ENCODE assay signal across 8 cellular contexts in the genomic region with DNA sequence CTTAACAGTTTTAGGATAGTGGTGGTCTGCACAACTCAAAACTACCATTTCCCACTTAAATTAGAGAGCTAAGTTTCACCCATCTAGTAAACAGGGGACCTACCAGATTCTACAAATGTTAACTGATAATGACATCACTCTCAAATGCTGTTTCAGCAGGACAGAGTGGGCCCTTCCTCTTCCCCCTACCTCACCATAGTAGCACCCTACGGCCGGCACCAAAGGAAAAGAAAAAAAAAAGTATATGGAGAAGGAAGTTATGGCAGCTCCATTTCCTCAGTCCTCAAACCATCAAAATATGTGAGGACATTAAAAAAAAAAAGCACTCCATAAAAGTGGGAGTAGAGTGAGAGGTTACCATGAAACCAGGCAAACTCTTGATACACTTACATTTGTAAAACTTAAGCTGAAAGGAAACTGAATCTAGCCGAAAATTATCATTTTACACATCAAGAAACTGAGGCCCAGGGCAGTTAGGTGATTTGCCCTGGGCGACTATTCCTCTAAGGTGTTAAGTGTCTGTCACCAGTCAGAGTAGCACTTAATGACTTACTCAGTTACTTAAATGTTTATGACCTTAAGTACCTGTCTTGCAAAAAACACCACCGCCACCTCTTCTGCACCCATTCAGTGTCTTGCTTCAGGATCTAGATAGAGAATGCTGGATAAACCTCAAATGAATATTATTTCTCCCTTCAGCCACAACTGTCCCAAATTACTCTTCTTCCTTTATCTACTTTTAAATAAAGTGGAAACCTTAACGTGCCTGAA. TPM values are rescaled to one million over a fixed set of nuclear protein-coding genes. Genes with fewer than 3 reads are reported as not detected.
DNase-seq lines count a peak whose midpoint lies in the region; ATAC-seq and TF ChIP-seq lines count a peak whose summit lies in the region.

No MANE protein-coding gene starts in this region.

- H3K27me3 ChIP-seq in MG63 (no peaks in the 10 kb centered on the region), brain microvascular endothelial cell (replicated peaks) (no peaks in the 10 kb centered on the region), mesendoderm (ENCODE audit: insufficient read depth, low read length, poor library complexity) (no peaks in the 10 kb centered on the region)

- H3K9me3 ChIP-seq in MG63: peaks cover 4% of the 10 kb centered on the region

- no peak overlapping the region for H2BK120ac ChIP-seq in mesendoderm (ENCODE audit: low read depth, low read length)

- no peak overlapping the region for H3K27ac ChIP-seq in brain microvascular endothelial cell
- no peak overlapping the region for H3K27ac ChIP-seq in mesendoderm (ENCODE audit: low read depth, low read length)

- no peak overlapping the region for H4K5ac ChIP-seq in mesendoderm (ENCODE audit: low read length)

- peaks cover 65% of the 10 kb centered on the region for H3K79me2 ChIP-seq in mesendoderm (ENCODE audit: control insufficient read depth, insufficient read depth, low read length)

- DNase-seq in EH (ENCODE audit: low read depth) (peak; percentile 45), MG63 (no peak), brain microvascular endothelial cell (no peak), mesendoderm (peak; percentile 50), NCI-H187 treated with DMSO at 0.1 percent for 48 hours (lab: John Stamatoyannopoulos, UW) (no peak), GM13976 (ENCODE audit: low spot score) (no peak), NCI-H2227 (lab: John Stamatoyannopoulos, UW; ENCODE audit: unreplicated experiment) (no peak)

- H3K4me3 ChIP-seq in MG63 (peak overlapping the region; percentile 81), brain microvascular endothelial cell (ENCODE audit: low read depth, low read length) (peak overlapping the region; percentile 73), mesendoderm (ENCODE audit: low read length) (peak overlapping the region; percentile 13)

- in situ Hi-C loops in brain microvascular endothelial cell (cut with HindIII; ENCODE audit: low pct_ligation_motif_present, low sequenced_read_pairs): no loop called here
- in situ Hi-C loops in GM13976 (cut with MboI; ENCODE audit: low sequenced_read_pairs, unreplicated experiment): no loop called here

- H3K36me3 ChIP-seq in MG63 (peaks cover 24% of the 10 kb centered on the region), brain microvascular endothelial cell (replicated peaks) (no peaks in the 10 kb centered on the region), mesendoderm (ENCODE audit: control insufficient read depth, insufficient read depth, low read length) (no peaks in the 10 kb centered on the region)

- H3K23ac ChIP-seq in mesendoderm (ENCODE audit: low read length): no peak overlapping the region

- H3K4me1 ChIP-seq in mesendoderm (ENCODE audit: control insufficient read depth, low read depth, low read length): peaks cover 5% of the 10 kb centered on the region

- peaks cover 3% of the 10 kb centered on the region for H3K79me1 ChIP-seq in mesendoderm (ENCODE audit: low read length)

- no peak overlapping the region for H3K4ac ChIP-seq in mesendoderm (ENCODE audit: low read depth, low read length)

- peak overlapping the region; percentile 58 for H3K9ac ChIP-seq in mesendoderm (ENCODE audit: low read length)

- peak overlapping the region; percentile 42 for H3K56ac ChIP-seq in mesendoderm (ENCODE audit: low read length)

- ATAC-seq in HG02840 (IDR thresholded peaks at IDR 0.05; ENCODE audit: low FRiP score, unreplicated experiment): no peak

- H3K18ac ChIP-seq in mesendoderm (ENCODE audit: low read length): no peak overlapping the region

- H4K8ac ChIP-seq in mesendoderm (ENCODE audit: low read depth, low read length): no peak overlapping the region

- peak overlapping the region; percentile 70 for H3K4me2 ChIP-seq in mesendoderm (ENCODE audit: low read length)

- no peak overlapping the region for H2AK5ac ChIP-seq in mesendoderm (ENCODE audit: low read length)

- TF ChIP-seq CTCF in brain microvascular endothelial cell (IDR thresholded peaks at IDR 0.05; ENCODE audit: low read depth, low read length, missing control alignments) (no peak), GM13976 (IDR thresholded peaks at IDR 0.05; ENCODE audit: borderline replicate concordance, control extremely low read depth, extremely low read depth, insufficient read depth, missing control alignments) (no peak)

- WGBS in mesendoderm (ENCODE audit: extremely low coverage, insufficient coverage, low lambda C conversion rate): no CpG with 5 or more reads among the region's 6 CpGs

- no peak overlapping the region for H2BK5ac ChIP-seq in mesendoderm (ENCODE audit: low read length)

- H2BK15ac ChIP-seq in mesendoderm (replicated peaks; ENCODE audit: low read depth): no peak overlapping the region

RNA-seq across cellular contexts. Expression of gene MSL2, which starts 2.7 kb away (rescaled TPM):
- 19.0 and 26.0 TPM in 2 replicates for total RNA-seq in MG63 (2014; rRNA removed; shearing (Covaris generic); ENCODE audit: low replicate concordance)
- polyA plus RNA-seq in mesendoderm (2013, experiment 1 of 2): 14.5 TPM
- 15.4 TPM for polyA plus RNA-seq in mesendoderm (2013, experiment 2 of 2)

RNA-seq across cellular contexts. Expression of gene PCCB, which starts 56.7 kb away (rescaled TPM):
- 105 and 156 TPM in 2 replicates for total RNA-seq in MG63 (2014; rRNA removed; shearing (Covaris generic); ENCODE audit: low replicate concordance)
- 34.5 TPM for polyA plus RNA-seq in mesendoderm (2013, experiment 1 of 2)
- 34.2 TPM for polyA plus RNA-seq in mesendoderm (2013, experiment 2 of 2)

Comparison
In these comparisons a context has a peak if more than half of its experiments do, and no peak if none do; other contexts are left out.
1. DNase-seq: peak in EH (single experiment) and mesendoderm (single experiment); none in MG63 (single experiment), brain microvascular endothelial cell (single experiment), NCI-H187 treated with DMSO at 0.1 percent for 48 hours (single experiment), GM13976 (single experiment) and NCI-H2227 (single experiment).
2. H3K4me3 ChIP-seq: peak in every context shown above with its lines; median percentile 81 in MG63; 73 in brain microvascular endothelial cell; 13 in mesendoderm.